34 cellular contexts compared by ENCODE assay signal in genomic region chr3:119375106-119375505, GRCh38.
"Had no signal": no experiment of that assay in that cellular context is flagged by ENCODE, and none has a peak within 500 bp of the region (broad histone marks: within the 10 kb centered on the region; RNA-seq: fewer than 3 reads in every experiment).

No MANE protein-coding gene starts in this region.

- H3K4me1 Mint-ChIP-seq: activated CD4-positive, alpha-beta memory T cell treated with anti-CD3 and anti-CD28 coated beads, Interleukin-2, amount 10 ng/mL, durations not matched to agents 7 days and 5 days; activated CD4-positive, alpha-beta T cell treated with anti-CD3 and anti-CD28 coated beads, Interleukin-2, amount 10 ng/mL, durations not matched to agents 7 days and 5 days; activated naive CD4-positive, alpha-beta T cell treated with anti-CD3 and anti-CD28 coated beads, Interleukin-2, amount 10 ng/mL, durations not matched to agents 7 days and 5 days; central memory CD8-positive, alpha-beta T cell; endodermal cell; T-cell had no signal

- H3K27ac ChIP-seq: brain microvascular endothelial cell, coronary artery, dorsolateral prefrontal cortex, epithelial cell of prostate, esophagus squamous epithelium, WERI-Rb-1 had no signal

- H3K27me3 ChIP-seq: brain microvascular endothelial cell, dorsolateral prefrontal cortex, esophagus squamous epithelium had no signal

- H3K4me3 Mint-ChIP-seq: activated CD4-positive, alpha-beta memory T cell treated with anti-CD3 and anti-CD28 coated beads, Interleukin-2, amount 10 ng/mL, durations not matched to agents 7 days and 5 days; activated CD4-positive, alpha-beta T cell treated with anti-CD3 and anti-CD28 coated beads, Interleukin-2, amount 10 ng/mL, durations not matched to agents 7 days and 5 days; activated naive CD4-positive, alpha-beta T cell treated with anti-CD3 and anti-CD28 coated beads, Interleukin-2, amount 10 ng/mL, durations not matched to agents 7 days and 5 days; activated T-cell treated with anti-CD3 and anti-CD28 coated beads, Interleukin-2, amount 50 U/mL, for 24 hours; activated T-cell treated with anti-CD3 and anti-CD28 coated beads, Interleukin-2, amount 50 U/mL, for 72 hours; central memory CD8-positive, alpha-beta T cell; dendritic cell treated with granulocyte-macrophage colony-stimulating factor and Interleukin-4, amounts not matched to agents 40 ng/mL and 50 ng/mL, for 4 days; endodermal cell; T-cell; T-helper 1 cell treated with Interleukin-12 subunit alpha and Interleukin-12 subunit beta and Interleukin-4 antibody, amounts not matched to agents 30 μg/mL and 1 μg/mL, for 36 hours; T-helper 2 cell treated with Interferon-gamma antibody and Interleukin-4, amounts not matched to agents 5 μg/mL and 100 μg/mL, for 36 hours had no signal

- DNase-seq: activated CD4-positive, alpha-beta memory T cell treated with anti-CD3 and anti-CD28 coated beads, Interleukin-2, amount 10 ng/mL, durations not matched to agents 7 days and 5 days; activated CD4-positive, alpha-beta T cell treated with anti-CD3 and anti-CD28 coated beads for 1 hour; activated CD4-positive, alpha-beta T cell treated with anti-CD3 and anti-CD28 coated beads for 4 hours; activated CD4-positive, alpha-beta T cell treated with anti-CD3 and anti-CD28 coated beads, Interleukin-2, amount 10 ng/mL, durations not matched to agents 7 days and 5 days; activated CD4-positive, alpha-beta T cell treated with anti-CD3 and anti-CD28 coated beads, Interleukin-2, amount 50 U/mL, for 4 hours; activated CD4-positive, CD25-positive, alpha-beta regulatory T cell; activated CD8-positive, alpha-beta memory T cell treated with anti-CD3 and anti-CD28 coated beads, Interleukin-2, amount 50 U/mL, for 48 hours; activated gamma-delta T cell; activated naive CD4-positive, alpha-beta T cell; activated naive CD4-positive, alpha-beta T cell treated with anti-CD3 and anti-CD28 coated beads, Interleukin-2, amount 10 ng/mL, durations not matched to agents 7 days and 5 days; activated T-cell treated with anti-CD3 and anti-CD28 coated beads for 4 hours; activated T-cell treated with anti-CD3 and anti-CD28 coated beads, Interleukin-2, amount 50 U/mL, for 24 hours; activated T-cell treated with anti-CD3 and anti-CD28 coated beads, Interleukin-2, amount 50 U/mL, for 72 hours; amniotic stem cell; anterior cingulate cortex; brain microvascular endothelial cell; dorsolateral prefrontal cortex; effector memory CD4-positive, alpha-beta T cell; endodermal cell; esophagus squamous epithelium; head of caudate nucleus; T-cell; T1000; WERI-Rb-1 had no signal

- H3K9me3 ChIP-seq: esophagus squamous epithelium had no signal

- ATAC-seq: activated naive CD4-positive, alpha-beta T cell treated with anti-CD3 and anti-CD28 coated beads, Interleukin-2, amount 50 U/mL, for 72 hours; activated T-cell treated with anti-CD3 and anti-CD28 coated beads, Interleukin-2, amount 50 U/mL, for 72 hours; T-cell had no signal

- H3K36me3 Mint-ChIP-seq: activated naive CD4-positive, alpha-beta T cell treated with anti-CD3 and anti-CD28 coated beads, Interleukin-2, amount 10 ng/mL, durations not matched to agents 7 days and 5 days; activated naive CD4-positive, alpha-beta T cell treated with anti-CD3 and anti-CD28 coated beads, Interleukin-2, amount 50 U/mL, for 72 hours had no signal

- FAIRE-seq: astrocyte, bronchial epithelial cell, frontal cortex had no signal

- H3K27ac Mint-ChIP-seq: activated CD4-positive, alpha-beta memory T cell treated with anti-CD3 and anti-CD28 coated beads, Interleukin-2, amount 10 ng/mL, durations not matched to agents 7 days and 5 days; activated CD4-positive, alpha-beta T cell treated with anti-CD3 and anti-CD28 coated beads, Interleukin-2, amount 10 ng/mL, durations not matched to agents 7 days and 5 days; activated naive CD4-positive, alpha-beta T cell treated with anti-CD3 and anti-CD28 coated beads, Interleukin-2, amount 10 ng/mL, durations not matched to agents 7 days and 5 days; activated T-cell treated with anti-CD3 and anti-CD28 coated beads, Interleukin-2, amount 50 U/mL, for 24 hours; activated T-cell treated with anti-CD3 and anti-CD28 coated beads, Interleukin-2, amount 50 U/mL, for 72 hours; dendritic cell treated with granulocyte-macrophage colony-stimulating factor and Interleukin-4, amounts not matched to agents 40 ng/mL and 50 ng/mL, for 4 days; endodermal cell; T-cell; T-helper 1 cell treated with Interleukin-12 subunit alpha and Interleukin-12 subunit beta and Interleukin-4 antibody, amounts not matched to agents 30 μg/mL and 1 μg/mL, for 36 hours; T-helper 2 cell treated with Interferon-gamma antibody and Interleukin-4, amounts not matched to agents 5 μg/mL and 100 μg/mL, for 36 hours had no signal

- H3K27me3 Mint-ChIP-seq: activated CD4-positive, alpha-beta memory T cell treated with anti-CD3 and anti-CD28 coated beads, Interleukin-2, amount 10 ng/mL, durations not matched to agents 7 days and 5 days; activated CD4-positive, alpha-beta T cell treated with anti-CD3 and anti-CD28 coated beads, Interleukin-2, amount 10 ng/mL, durations not matched to agents 7 days and 5 days; activated naive CD4-positive, alpha-beta T cell treated with anti-CD3 and anti-CD28 coated beads, Interleukin-2, amount 10 ng/mL, durations not matched to agents 7 days and 5 days; activated T-cell treated with anti-CD3 and anti-CD28 coated beads, Interleukin-2, amount 50 U/mL, for 24 hours; central memory CD8-positive, alpha-beta T cell; dendritic cell treated with granulocyte-macrophage colony-stimulating factor and Interleukin-4, amounts not matched to agents 40 ng/mL and 50 ng/mL, for 4 days; T-cell had no signal

- H3K4me3 ChIP-seq: coronary artery, dorsolateral prefrontal cortex, esophagus squamous epithelium had no signal

- H3K36me3 ChIP-seq: WERI-Rb-1 had no signal

- H3K4me1 ChIP-seq: esophagus squamous epithelium had no signal

- H3K9me3 Mint-ChIP-seq: activated CD4-positive, alpha-beta T cell treated with anti-CD3 and anti-CD28 coated beads, Interleukin-2, amount 10 ng/mL, durations not matched to agents 7 days and 5 days; activated naive CD4-positive, alpha-beta T cell treated with anti-CD3 and anti-CD28 coated beads, Interleukin-2, amount 10 ng/mL, durations not matched to agents 7 days and 5 days; activated naive CD4-positive, alpha-beta T cell treated with anti-CD3 and anti-CD28 coated beads, Interleukin-2, amount 50 U/mL, for 72 hours; activated T-cell treated with anti-CD3 and anti-CD28 coated beads, Interleukin-2, amount 50 U/mL, for 24 hours; activated T-cell treated with anti-CD3 and anti-CD28 coated beads, Interleukin-2, amount 50 U/mL, for 72 hours; central memory CD8-positive, alpha-beta T cell; dendritic cell treated with granulocyte-macrophage colony-stimulating factor and Interleukin-4, amounts not matched to agents 40 ng/mL and 50 ng/mL, for 4 days; endodermal cell; T-helper 1 cell treated with Interleukin-12 subunit alpha and Interleukin-12 subunit beta and Interleukin-4 antibody, amounts not matched to agents 30 μg/mL and 1 μg/mL, for 36 hours; T-helper 2 cell treated with Interferon-gamma antibody and Interleukin-4, amounts not matched to agents 5 μg/mL and 100 μg/mL, for 36 hours had no signal
